Comparison of ENCODE assay signal across 8 cellular contexts in genomic region chr2:73386894-73387636, GRCh38. TPM values are rescaled to one million over a fixed set of nuclear protein-coding genes. Genes with fewer than 3 reads are reported as not detected.
A peak's percentile ranks its signal among the peaks of the same experiment; 100 is the strongest.
DNase-seq lines count a peak whose midpoint lies in the region; ATAC-seq and TF ChIP-seq lines count a peak whose summit lies in the region.

No MANE protein-coding gene starts in this region.

- no peaks in the 10 kb centered on the region for H3K9me3 ChIP-seq in HUES64 (ENCODE audit: insufficient read depth, low read depth, low read length)

- no peaks in the 10 kb centered on the region for H3K27me3 ChIP-seq in BJ (ENCODE audit: control insufficient read depth, insufficient read depth, low read length)
- peaks cover 23% of the 10 kb centered on the region for H3K27me3 ChIP-seq in HUES64 (ENCODE audit: insufficient read depth, low read length)

- peak overlapping the region; percentile 93 for H3K9ac ChIP-seq in HUES64 (ENCODE audit: low read depth, low read length)

- H3K27me3 Mint-ChIP-seq in natural killer cell (ENCODE audit: low read depth in 2 of 2) = peaks cover 9 to 15% of the 10 kb centered on the region in 2 donors

- no peak for TF ChIP-seq POLR2A in GM18505 (IDR thresholded peaks at IDR 0.05; ENCODE audit: borderline replicate concordance, extremely low read depth, insufficient read depth, insufficient read length)

- ATAC-seq in natural killer cell (no peak), HG03460 (IDR thresholded peaks at IDR 0.05; ENCODE audit: unreplicated experiment) (no peak), left lobe of liver (no peak), GM18505 (IDR thresholded peaks at IDR 0.05; ENCODE audit: unreplicated experiment) (no peak), GM21786 (IDR thresholded peaks at IDR 0.05; ENCODE audit: unreplicated experiment) (no peak)

- H3K27ac Mint-ChIP-seq in natural killer cell = peak overlapping the region; percentile 91

- CTCF ChIA-PET in BJ (lab: Yijun Ruan, JAX) = interaction anchor here (1.0 to 1.2 kb wide), 2 partner anchors 22 to 96 kb away, joined by 3 read pairs; no protein-coding TSS in a partner anchor

- 39% methylated on average over 5 of the region's 6 CpGs for WGBS in HUES64

- no peaks in the 10 kb centered on the region for H3K36me3 Mint-ChIP-seq in natural killer cell

- TF ChIP-seq CTCF in BJ (IDR thresholded peaks at IDR 0.05; ENCODE audit: insufficient read depth, low read depth, low read length) (no peak), cardiac fibroblast (IDR thresholded peaks at IDR 0.05; ENCODE audit: low read depth, low read length) (no peak), natural killer cell (IDR thresholded peaks at IDR 0.05) (no peak)

- H3K9me3 Mint-ChIP-seq in natural killer cell = no peaks in the 10 kb centered on the region

- H3K36me3 ChIP-seq in BJ (ENCODE audit: control insufficient read depth, insufficient read depth, low read length) (no peaks in the 10 kb centered on the region), HUES64 (ENCODE audit: insufficient read depth, low read length) (no peaks in the 10 kb centered on the region)

- H3K4me1 ChIP-seq in HUES64 (ENCODE audit: insufficient read depth, low read length) = 0 out of 2 replicates have a peak, but pooled peaks cover 7% of the 10 kb centered on the region

- intact Hi-C loops in natural killer cell (cut with micrococcal nuclease) = no loop called here

- peak overlapping the region; percentile 87 for H3K4me3 Mint-ChIP-seq in natural killer cell

- H3K27ac ChIP-seq in HUES64 (ENCODE audit: low read depth, low read length) = no peak overlapping the region

- peaks cover 19 to 30% of the 10 kb centered on the region in 2 donors for H3K4me1 Mint-ChIP-seq in natural killer cell

- POLR2A ChIA-PET in BJ (lab: Charles Lee) = no interaction called here

- H3K4me3 ChIP-seq in BJ (ENCODE audit: low read depth, low read length) (peak overlapping the region; percentile 91), HUES64 (ENCODE audit: low read length) (peak overlapping the region; percentile 92), cardiac fibroblast (replicated peaks in 1 of 2; ENCODE audit: low read depth in 2 of 2, low read length in 2 of 2) (peak overlapping the region; percentile 88 to 95)

- DNase-seq in BJ (ENCODE audit: low read depth) (no peak), cardiac fibroblast (ENCODE audit: low read depth in 2 of 2) (no peak), natural killer cell (no peak), left lobe of liver (ENCODE audit: low spot score) (no peak)

RNA-seq across cellular contexts. Expression of gene ALMS1, which starts 1.4 kb away (rescaled TPM):
- 10.3 and 10.7 TPM in 2 replicates for polyA plus RNA-seq in BJ (2011; rRNA removed)
- polyA minus RNA-seq in BJ (2011; rRNA and poly(A)+ RNA removed) = 16.6 and 18.3 TPM in 2 replicates
- 21.6 TPM for polyA plus RNA-seq in HUES64 (2013, experiment 1 of 2)
- polyA plus RNA-seq in HUES64 (2013, experiment 2 of 2) = 19.0 TPM
- 10 to 100 TPM; 22.9 to 33.8 (median 26.9) TPM for total RNA-seq in natural killer cell
- total RNA-seq in left lobe of liver = 6.0 TPM
